In genomic region chr10:18474111-18474455, GRCh38 we compare ENCODE assay signal across 1 cellular context.
TF ChIP-seq lines count a peak whose summit lies in the region.

No MANE protein-coding gene starts in this region.

TF ChIP-seq in IMR-90, 13 proteins besides CTCF, POLR2A, EP300 and RAD21:
- TF ChIP-seq FOS (IDR thresholded peaks at IDR 0.05; ENCODE audit: low read depth, low read length) (no peak), MXI1 (IDR thresholded peaks at IDR 0.05; ENCODE audit: borderline replicate concordance, low read depth, low read length) (no peak), MAFK (IDR thresholded peaks at IDR 0.05; ENCODE audit: low read depth, low read length) (no peak)
- TF ChIP-seq, protein P1, sequence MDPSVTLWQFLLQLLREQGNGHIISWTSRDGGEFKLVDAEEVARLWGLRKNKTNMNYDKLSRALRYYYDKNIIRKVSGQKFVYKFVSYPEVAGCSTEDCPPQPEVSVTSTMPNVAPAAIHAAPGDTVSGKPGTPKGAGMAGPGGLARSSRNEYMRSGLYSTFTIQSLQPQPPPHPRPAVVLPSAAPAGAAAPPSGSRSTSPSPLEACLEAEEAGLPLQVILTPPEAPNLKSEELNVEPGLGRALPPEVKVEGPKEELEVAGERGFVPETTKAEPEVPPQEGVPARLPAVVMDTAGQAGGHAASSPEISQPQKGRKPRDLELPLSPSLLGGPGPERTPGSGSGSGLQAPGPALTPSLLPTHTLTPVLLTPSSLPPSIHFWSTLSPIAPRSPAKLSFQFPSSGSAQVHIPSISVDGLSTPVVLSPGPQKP (IDR thresholded peaks at IDR 0.05; ENCODE audit: borderline replicate concordance, low read depth, low read length): no peak
